Comparison of ENCODE assay signal across 8 cellular contexts in genomic region chr17:7132511-7133094, GRCh38. TPM values are rescaled to one million over a fixed set of nuclear protein-coding genes. Genes with fewer than 3 reads are reported as not detected.
A peak's percentile ranks its signal among the peaks of the same experiment; 100 is the strongest.
DNase-seq lines count a peak whose midpoint lies in the region; ATAC-seq and TF ChIP-seq lines count a peak whose summit lies in the region.

No MANE protein-coding gene starts in this region.

- peaks cover 56% of the 10 kb centered on the region for H3K4me1 Mint-ChIP-seq in neural progenitor cell

- peak overlapping the region; percentile 60 for H3K4me2 ChIP-seq in neural progenitor cell

- no peak for ATAC-seq in Panc1

- H3K36me3 Mint-ChIP-seq in neural progenitor cell: no peaks in the 10 kb centered on the region

- no peak overlapping the region for H3K9ac ChIP-seq in neural progenitor cell

- H3K4me3 ChIP-seq in left ventricle myocardium inferior: peak overlapping the region; percentile 40
- no peak overlapping the region for H3K4me3 ChIP-seq in right atrium auricular region
- H3K4me3 ChIP-seq in Panc1 (ENCODE audit: low read depth in 2 of 2, low read length in 2 of 2): no peak overlapping the region
- H3K4me3 ChIP-seq in neural progenitor cell: peak overlapping the region; percentile 27
- H3K4me3 ChIP-seq in testis: no peak overlapping the region
- H3K4me3 ChIP-seq in ovary: no peak overlapping the region

- H3K9me3 ChIP-seq in left ventricle myocardium inferior (replicated peaks): no peaks in the 10 kb centered on the region
- no peaks in the 10 kb centered on the region for H3K9me3 ChIP-seq in right atrium auricular region
- H3K9me3 ChIP-seq in Panc1 (ENCODE audit: control insufficient read depth, insufficient read depth, low read depth, low read length): no peaks in the 10 kb centered on the region
- no peaks in the 10 kb centered on the region for H3K9me3 ChIP-seq in neural progenitor cell (ENCODE audit: low read depth)
- no peaks in the 10 kb centered on the region for H3K9me3 ChIP-seq in testis
- no peaks in the 10 kb centered on the region for H3K9me3 ChIP-seq in ovary

- no peaks in the 10 kb centered on the region for H3K79me2 ChIP-seq in neural progenitor cell (ENCODE audit: low read depth)

- peaks cover 38% of the 10 kb centered on the region for H3F3A ChIP-seq in neural progenitor cell (ENCODE audit: low read depth)

- 31 to 34% methylated on average over 7 of the region's 7 CpGs for WGBS in testis, 2 donors
- 26 to 28% (median 26%) methylated on average over 7 of the region's 7 CpGs for WGBS in ovary, 3 donors

- H4K20me1 ChIP-seq in neural progenitor cell (ENCODE audit: low read depth): peaks cover 5% of the 10 kb centered on the region

- H3K27ac ChIP-seq in left ventricle myocardium inferior (replicated peaks) (peak overlapping the region; percentile 30), right atrium auricular region (no peak overlapping the region), Panc1 (ENCODE audit: low read length) (peak overlapping the region; percentile 39; the same call in 1 of the 2 replicates), neural progenitor cell (peak overlapping the region; percentile 75), testis (peak overlapping the region in 1 of 2 donors; percentile 19), ovary (no peak overlapping the region)

- in situ Hi-C loops in Panc1 (cut with HindIII; ENCODE audit: low pct_unique_long_range_greater_than_20kb, low sequenced_read_pairs): no loop called here

- H3K4me1 ChIP-seq in left ventricle myocardium inferior (peaks cover 13% of the 10 kb centered on the region), right atrium auricular region (peaks cover 0 to 7% of the 10 kb centered on the region in 2 donors), Panc1 (ENCODE audit: control insufficient read depth, insufficient read depth, low read length) (no peaks in the 10 kb centered on the region; the same call in 1 of the 2 replicates), neural progenitor cell (peaks cover 29% of the 10 kb centered on the region), testis (no peaks in the 10 kb centered on the region), ovary (ENCODE audit: insufficient read depth) (no peaks in the 10 kb centered on the region)

- DNase-seq in left ventricle myocardium inferior (no peak), right atrium auricular region (ENCODE audit: low spot score) (no peak), Panc1 (ENCODE audit: low read depth, low spot score) (no peak), amniotic epithelial cell (ENCODE audit: low read depth) (peak; percentile 20), neural progenitor cell (ENCODE audit: low spot score) (peak; percentile 83), NCI-H187 (lab: John Stamatoyannopoulos, UW) (no peak), testis (no peak), ovary (no peak)

- peaks cover 96% of the 10 kb centered on the region for H3K27me3 ChIP-seq in left ventricle myocardium inferior (ENCODE audit: low read depth)
- H3K27me3 ChIP-seq in right atrium auricular region: no peaks in the 10 kb centered on the region
- H3K27me3 ChIP-seq in Panc1 (ENCODE audit: control insufficient read depth, insufficient read depth, low read length): no peaks in the 10 kb centered on the region
- peaks cover 37% of the 10 kb centered on the region for H3K27me3 ChIP-seq in neural progenitor cell
- no peaks in the 10 kb centered on the region for H3K27me3 ChIP-seq in testis
- no peaks in the 10 kb centered on the region for H3K27me3 ChIP-seq in ovary

- peaks cover 24% of the 10 kb centered on the region for H3K27me3 Mint-ChIP-seq in neural progenitor cell (ENCODE audit: insufficient read depth, low read depth)

- intact Hi-C loops in left ventricle myocardium inferior (cut with micrococcal nuclease) (loop anchor here (10.0 kb wide), 1 partner anchor 218 kb away; no protein-coding TSS in a partner anchor), Panc1 (cut with micrococcal nuclease; ENCODE audit: unreplicated experiment) (no loop called here), testis (cut with DNase I; ENCODE audit: low total_unique reads) (no loop called here), ovary (cut with DNase I) (loop anchor here in 2 of 4 donors (10.0 kb wide), 1 partner anchor 218 kb away; no protein-coding TSS in a partner anchor)

- peak overlapping the region; percentile 32 for H3K4me3 Mint-ChIP-seq in neural progenitor cell

- no TSS peak for BruUV-seq in Panc1 (replicated peaks; lab: Mats Ljungman, UMichigan)

- no peaks in the 10 kb centered on the region for H3K9me3 Mint-ChIP-seq in neural progenitor cell

- TF ChIP-seq POLR2A in testis (IDR thresholded peaks at IDR 0.05) (no peak), ovary (IDR thresholded peaks at IDR 0.05) (no peak)

- no peak overlapping the region for H2AFZ ChIP-seq in neural progenitor cell (replicated peaks)

- TF ChIP-seq CTCF in left ventricle myocardium inferior (IDR thresholded peaks at IDR 0.05; ENCODE audit: borderline replicate concordance) (no peak), right atrium auricular region (IDR thresholded peaks at IDR 0.05) (no peak), Panc1 (IDR thresholded peaks at IDR 0.05) (no peak), neural progenitor cell (IDR thresholded peaks at IDR 0.05) (no peak), testis (IDR thresholded peaks at IDR 0.05) (no peak), ovary (IDR thresholded peaks at IDR 0.05) (no peak)

- no peak for TF ChIP-seq EP300 in ovary (IDR thresholded peaks at IDR 0.05)

- POLR2A ChIA-PET in Panc1 (lab: Charles Lee): no interaction called here

- H3K36me3 ChIP-seq in left ventricle myocardium inferior (no peaks in the 10 kb centered on the region), right atrium auricular region (no peaks in the 10 kb centered on the region), Panc1 (ENCODE audit: control insufficient read depth, insufficient read depth, low read length) (no peaks in the 10 kb centered on the region), neural progenitor cell (no peaks in the 10 kb centered on the region), testis (ENCODE audit: low read depth, missing control alignments) (no peaks in the 10 kb centered on the region), ovary (no peaks in the 10 kb centered on the region)

- CTCF ChIA-PET in Panc1 (lab: Charles Lee): interaction anchor here (0.5 to 2.1 kb wide), 3 partner anchors 80 to 110 kb away, joined by 3 to 13 read pairs (median 6); partner anchors contain the start of gene BCL6B

- peak overlapping the region; percentile 94 for H3K27ac Mint-ChIP-seq in neural progenitor cell

RNA-seq across cellular contexts. Expression of gene ASGR2, which starts 18.0 kb away (rescaled TPM):
- total RNA-seq in left ventricle myocardium inferior (0.22 TPM), right atrium auricular region (under 1 TPM in 1 of 2 donors, not detected in 1; 0.33 TPM), Panc1 (2021; ENCODE audit: unreplicated experiment) (0.21 TPM), neural progenitor cell (ENCODE audit: low replicate concordance) (not detected in 2 replicates), testis (1 to 10 TPM in 1 of 2 donors, under 1 TPM in 1; 0.47 to 1.1 TPM), ovary (under 1 TPM in 5 of 7 donors, not detected in 2; 0.20 to 0.72 (median 0.60) TPM)
- not detected for polyA plus RNA-seq in Panc1 (2012; ENCODE audit: insufficient read length)
- polyA plus RNA-seq in testis (ENCODE audit: insufficient read depth, low read depth, low replicate concordance) (2.6 TPM), ovary (under 1 TPM; 0.24 to 0.37 TPM)

RNA-seq across cellular contexts. Expression of gene ASGR1, which starts 46.6 kb away (rescaled TPM):
- total RNA-seq in left ventricle myocardium inferior (0.14 TPM), right atrium auricular region (1 to 10 TPM in 1 of 2 donors, not detected in 1; 1.6 TPM), Panc1 (2021; ENCODE audit: unreplicated experiment) (1.3 TPM), neural progenitor cell (ENCODE audit: low replicate concordance) (3.1 and 4.4 TPM in 2 replicates), testis (10 to 100 TPM; 11.5 to 19.1 TPM), ovary (1 to 10 TPM in 4 of 7 donors, under 1 TPM in 3; 0.63 to 3.3 (median 1.0) TPM)
- polyA plus RNA-seq in Panc1 (2012; ENCODE audit: insufficient read length): 1.9 TPM
- polyA plus RNA-seq in testis (ENCODE audit: insufficient read depth, low read depth, low replicate concordance) (21.3 TPM), ovary (1 to 10 TPM in 1 of 2 donors, under 1 TPM in 1; 0.20 to 1.3 TPM)

RNA-seq across cellular contexts. Expression of gene CLEC10A, which starts 52.6 kb away (rescaled TPM):
- total RNA-seq in left ventricle myocardium inferior: 2.9 TPM
- 1 to 10 TPM; 1.4 to 3.6 TPM for total RNA-seq in right atrium auricular region
- not detected for total RNA-seq in Panc1 (2021; ENCODE audit: unreplicated experiment)
- polyA plus RNA-seq in Panc1 (2012; ENCODE audit: insufficient read length): not detected
- total RNA-seq in neural progenitor cell (ENCODE audit: low replicate concordance): not detected in 2 replicates
- 1 to 10 TPM; 3.5 to 3.8 TPM for total RNA-seq in testis
- 11.7 TPM for polyA plus RNA-seq in testis (ENCODE audit: insufficient read depth, low read depth, low replicate concordance)
- total RNA-seq in ovary: 1 to 10 TPM in 6 of 7 donors, under 1 TPM in 1; 0.98 to 2.9 (median 2.2) TPM
- 1 to 10 TPM; 3.5 to 9.4 TPM for polyA plus RNA-seq in ovary

Comparison
In these comparisons a context has a peak if more than half of its experiments do, and no peak if none do; other contexts are left out.
1. H3K27ac ChIP-seq: peak in left ventricle myocardium inferior (single experiment), Panc1 (single experiment) and neural progenitor cell (single experiment); none in right atrium auricular region (0 of 2) and ovary (0 of 2).
2. H3K4me3 ChIP-seq: peak in left ventricle myocardium inferior (single experiment) and neural progenitor cell (single experiment); none in right atrium auricular region (0 of 2), Panc1 (0 of 2), testis (0 of 2) and ovary (single experiment).
3. DNase-seq: peak in amniotic epithelial cell (single experiment) and neural progenitor cell (single experiment); none in left ventricle myocardium inferior (single experiment), right atrium auricular region (single experiment), Panc1 (single experiment), NCI-H187 (0 of 2), testis (single experiment) and ovary (0 of 5).